ENCODE assay signal across 1 cellular context in the genomic region with DNA sequence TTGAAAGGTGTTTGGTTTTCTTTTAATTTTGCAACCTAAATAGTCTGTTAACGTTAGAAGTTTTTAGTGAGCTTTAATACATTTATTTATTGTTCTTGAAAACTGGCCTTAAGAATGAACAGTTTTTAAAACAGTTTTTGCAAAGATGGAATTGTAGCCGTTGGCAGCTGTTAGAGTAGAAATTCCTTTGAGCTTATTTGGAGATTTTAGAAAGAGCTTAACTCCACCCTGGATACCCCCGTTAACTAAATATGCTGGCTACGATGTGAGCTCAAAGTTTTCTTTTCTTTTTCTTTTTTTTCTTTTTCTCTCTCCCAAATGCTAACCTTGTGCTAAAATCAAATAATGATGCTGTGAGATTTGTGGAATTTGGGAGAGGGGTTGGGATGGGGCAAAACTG.
TF ChIP-seq lines count a peak whose summit lies in the region.

No MANE protein-coding gene starts in this region.

TF ChIP-seq in IMR-90, 13 proteins besides CTCF, POLR2A, EP300 and RAD21 (continued from another document):
- TF ChIP-seq USF2 (IDR thresholded peaks at IDR 0.05; ENCODE audit: low read depth, low read length): no peak
- no peak for TF ChIP-seq NFE2L2 (IDR thresholded peaks at IDR 0.05; ENCODE audit: low read depth, low read length)
- TF ChIP-seq CEBPB (IDR thresholded peaks at IDR 0.05; ENCODE audit: low read depth, low read length): no peak
- no peak for TF ChIP-seq SMC3 (IDR thresholded peaks at IDR 0.05; ENCODE audit: low read depth, low read length)
- TF ChIP-seq BHLHE40 (IDR thresholded peaks at IDR 0.05; ENCODE audit: low read depth, low read length): no peak
